ENCODE assay signal across 8 cellular contexts in the genomic region with DNA sequence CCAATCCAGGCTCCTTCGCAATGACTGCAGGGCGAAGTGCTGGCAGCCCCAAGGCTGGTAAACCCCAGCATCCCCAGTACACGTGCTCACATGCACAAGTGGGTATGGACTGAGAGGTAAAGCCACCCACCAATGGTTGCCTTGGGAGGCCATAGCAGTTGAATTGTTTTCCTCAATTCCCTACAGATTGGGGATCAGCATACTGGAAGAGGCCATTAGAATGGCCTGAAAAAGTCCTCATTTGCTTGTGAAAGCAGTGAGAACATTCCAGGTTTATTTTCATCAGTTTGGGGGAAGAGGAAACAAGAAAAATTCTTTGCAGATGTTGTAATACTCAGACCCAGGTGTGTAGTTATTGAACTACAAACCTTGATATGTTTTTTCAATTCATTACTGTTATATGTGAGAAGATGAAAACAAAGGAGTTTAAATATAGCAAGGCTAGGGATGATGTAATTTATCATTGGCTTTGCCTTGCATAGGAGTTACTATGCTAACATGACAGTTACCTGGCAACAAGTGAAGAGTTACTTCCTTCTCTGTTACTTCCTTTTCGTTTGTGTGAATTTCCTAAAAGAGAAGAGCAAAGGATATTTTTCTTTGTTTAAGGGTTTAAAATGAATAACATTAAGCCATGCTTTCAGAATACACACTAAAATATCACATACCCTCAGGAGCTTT. TPM values are rescaled to one million over a fixed set of nuclear protein-coding genes. Genes with fewer than 3 reads are reported as not detected.
DNase-seq lines count a peak whose midpoint lies in the region; ATAC-seq and TF ChIP-seq lines count a peak whose summit lies in the region.

No MANE protein-coding gene starts in this region.

- peak overlapping the region in 3 of 4 donors; percentile 29 to 63 (median 58) for H3K4me3 Mint-ChIP-seq in CD4-positive, CD25-positive, alpha-beta regulatory T cell

- no peaks in the 10 kb centered on the region for H3K27me3 ChIP-seq in CD4-positive, CD25-positive, alpha-beta regulatory T cell (ENCODE audit: control insufficient read depth, insufficient read depth, low read length)
- no peaks in the 10 kb centered on the region for H3K27me3 ChIP-seq in colonic mucosa

- H3K27ac ChIP-seq in CD4-positive, CD25-positive, alpha-beta regulatory T cell (ENCODE audit: insufficient read depth, low read length, poor library complexity, severe bottlenecking): peak overlapping the region; percentile 67
- peak overlapping the region; percentile 34 for H3K27ac ChIP-seq in colonic mucosa

- H3K9me3 ChIP-seq in CD4-positive, CD25-positive, alpha-beta regulatory T cell (ENCODE audit: control insufficient read depth in 2 of 2, low read length in 2 of 2): no peaks in the 10 kb centered on the region
- H3K9me3 ChIP-seq in colonic mucosa (no peaks in the 10 kb centered on the region), mucosa of descending colon (no peaks in the 10 kb centered on the region)

- no peaks in the 10 kb centered on the region for H3K27me3 Mint-ChIP-seq in CD4-positive, CD25-positive, alpha-beta regulatory T cell

- peaks cover 35% of the 10 kb centered on the region for H3K36me3 ChIP-seq in CD4-positive, CD25-positive, alpha-beta regulatory T cell (ENCODE audit: control insufficient read depth, insufficient read depth, low read length)
- no peaks in the 10 kb centered on the region for H3K36me3 ChIP-seq in colonic mucosa
- no peaks in the 10 kb centered on the region for H3K36me3 ChIP-seq in mucosa of descending colon (ENCODE audit: low read depth)

- intact Hi-C loops in colonic mucosa (cut with DNase I): no loop called here
- intact Hi-C loops in mucosa of descending colon (cut with DNase I, micrococcal nuclease): no loop called here

- DNase-seq in CD4-positive, CD25-positive, alpha-beta regulatory T cell: peak in 2 of 3 donors; percentile 39 to 53
- DNase-seq in NCI-H69 (lab: John Stamatoyannopoulos, UW) (peak; percentile 47), colonic mucosa (no peak), mucosa of descending colon (no peak), HuH-7 (ENCODE audit: low spot score) (no peak), NCI-H1417 treated with DMSO at 0.1 percent for 48 hours (lab: John Stamatoyannopoulos, UW) (no peak)
- DNase-seq in activated CD4-positive, alpha-beta T cell treated with anti-CD3 and anti-CD28 coated beads for 1 hour: no peak

- peak overlapping the region in 1 of 2 donors; percentile 4 for H3K9ac ChIP-seq in colonic mucosa (ENCODE audit: low read depth in 2 of 2, low read length in 2 of 2)

- peak overlapping the region in 2 of 3 donors; percentile 83 to 89 for H3K27ac Mint-ChIP-seq in CD4-positive, CD25-positive, alpha-beta regulatory T cell

- no peak overlapping the region for H3K4me3 ChIP-seq in CD4-positive, CD25-positive, alpha-beta regulatory T cell (ENCODE audit: low read depth, low read length)
- H3K4me3 ChIP-seq in colonic mucosa (no peak overlapping the region), mucosa of descending colon (no peak overlapping the region)

- peaks cover 41% of the 10 kb centered on the region for H3K36me3 Mint-ChIP-seq in CD4-positive, CD25-positive, alpha-beta regulatory T cell

- TF ChIP-seq CTCF in colonic mucosa (IDR thresholded peaks at IDR 0.05) (no peak), mucosa of descending colon (IDR thresholded peaks at IDR 0.05) (no peak)

- ATAC-seq in CD4-positive, CD25-positive, alpha-beta regulatory T cell (ENCODE audit: low read depth in 2 of 2): peak; percentile 72 to 75
- ATAC-seq in GM21515 (IDR thresholded peaks at IDR 0.05; ENCODE audit: unreplicated experiment) (peak; percentile 36), mucosa of descending colon (peak; percentile 89)

- H3K4me1 ChIP-seq in CD4-positive, CD25-positive, alpha-beta regulatory T cell (ENCODE audit: control insufficient read depth, insufficient read depth, low read length, poor library complexity, severe bottlenecking): peaks cover 32% of the 10 kb centered on the region
- peaks cover 10% of the 10 kb centered on the region for H3K4me1 ChIP-seq in colonic mucosa
- H3K4me1 ChIP-seq in mucosa of descending colon (ENCODE audit: low read depth): no peaks in the 10 kb centered on the region

- peaks cover 26 to 53% (median 37%) of the 10 kb centered on the region in 4 donors for H3K4me1 Mint-ChIP-seq in CD4-positive, CD25-positive, alpha-beta regulatory T cell

- no peaks in the 10 kb centered on the region for H3K9me3 Mint-ChIP-seq in CD4-positive, CD25-positive, alpha-beta regulatory T cell

RNA-seq across cellular contexts. Expression of gene MTMR12, which starts 36.4 kb away (rescaled TPM):
- total RNA-seq in CD4-positive, CD25-positive, alpha-beta regulatory T cell: 27.7 TPM
- polyA plus RNA-seq in CD4-positive, CD25-positive, alpha-beta regulatory T cell: 10 to 100 TPM; 12.9 to 21.3 (median 17.6) TPM
- total RNA-seq in colonic mucosa (10 to 100 TPM; 23.2 to 23.8 TPM), mucosa of descending colon (10 to 100 TPM; 19.3 to 43.8 (median 20.7) TPM)

Comparison
In these comparisons a context has a peak if more than half of its experiments do, and no peak if none do; other contexts are left out.
1. ATAC-seq: peak in every context shown above with its lines; median percentile 89 in mucosa of descending colon; 74 in CD4-positive, CD25-positive, alpha-beta regulatory T cell; 36 in GM21515.
2. DNase-seq: peak in CD4-positive, CD25-positive, alpha-beta regulatory T cell (2 of 3) and NCI-H69 (single experiment); none in colonic mucosa (single experiment), mucosa of descending colon (0 of 3), HuH-7 (single experiment), NCI-H1417 treated with DMSO at 0.1 percent for 48 hours (single experiment) and activated CD4-positive, alpha-beta T cell treated with anti-CD3 and anti-CD28 coated beads for 1 hour (single experiment).